17 cellular contexts compared by ENCODE assay signal in genomic region chr4:150117629-150118028, GRCh38. TPM values are rescaled to one million over a fixed set of nuclear protein-coding genes. Genes with fewer than 3 reads are reported as not detected.
"Had no signal": no experiment of that assay in that cellular context is flagged by ENCODE, and none has a peak within 500 bp of the region (broad histone marks: within the 10 kb centered on the region; RNA-seq: fewer than 3 reads in every experiment).

No MANE protein-coding gene starts in this region.

- H3K36me3 ChIP-seq: cardiac muscle cell, gastrocnemius medialis, transverse colon, uterus, WERI-Rb-1 had no signal

- H3K4me3 ChIP-seq: cardiac muscle cell, coronary artery, gastrocnemius medialis, lung, transverse colon, uterus had no signal

- H3K27ac ChIP-seq: cardiac muscle cell, gastrocnemius medialis, transverse colon, uterus, WERI-Rb-1 had no signal

- H3K27ac Mint-ChIP-seq: activated naive CD8-positive, alpha-beta T cell; activated T-cell treated with anti-CD3 and anti-CD28 coated beads, Interleukin-2, amount 50 U/mL, for 72 hours had no signal

- ATAC-seq: activated T-cell treated with anti-CD3 and anti-CD28 coated beads, Interleukin-2, amount 50 U/mL, for 72 hours; gastrocnemius medialis had no signal

- H3K36me3 Mint-ChIP-seq: activated naive CD8-positive, alpha-beta T cell had no signal

- H3K27me3 ChIP-seq: cardiac muscle cell, gastrocnemius medialis, transverse colon, uterus had no signal

- DNase-seq: activated CD4-positive, alpha-beta T cell treated with anti-CD3 and anti-CD28 coated beads for 1 hour; activated CD4-positive, alpha-beta T cell treated with anti-CD3 and anti-CD28 coated beads, Interleukin-2, amount 50 U/mL, for 4 hours; activated gamma-delta T cell treated with Interleukin-2 at 50 U/mL for 16 hours; activated T-cell treated with anti-CD3 and anti-CD28 coated beads, Interleukin-2, amount 50 U/mL, for 72 hours; gastrocnemius medialis; midbrain; stimulated activated naive CD4-positive, alpha-beta T cell treated with Interleukin-2 at 50 U/mL for 16 hours; T-helper 2 cell; transverse colon; WERI-Rb-1 had no signal

- H3K4me1 ChIP-seq: gastrocnemius medialis, uterus had no signal

- H3K4me3 Mint-ChIP-seq: activated naive CD8-positive, alpha-beta T cell; activated T-cell treated with anti-CD3 and anti-CD28 coated beads, Interleukin-2, amount 50 U/mL, for 72 hours; nephron had no signal

RNA-seq across cellular contexts. Expression of gene DCLK2, which starts 39.4 kb away (rescaled TPM):
- total RNA-seq: activated CD8-positive, alpha-beta memory T cell treated with anti-CD3 and anti-CD28 coated beads for 36 hours had no signal
